Comparison of ENCODE assay signal across 17 cellular contexts in the genomic region with DNA sequence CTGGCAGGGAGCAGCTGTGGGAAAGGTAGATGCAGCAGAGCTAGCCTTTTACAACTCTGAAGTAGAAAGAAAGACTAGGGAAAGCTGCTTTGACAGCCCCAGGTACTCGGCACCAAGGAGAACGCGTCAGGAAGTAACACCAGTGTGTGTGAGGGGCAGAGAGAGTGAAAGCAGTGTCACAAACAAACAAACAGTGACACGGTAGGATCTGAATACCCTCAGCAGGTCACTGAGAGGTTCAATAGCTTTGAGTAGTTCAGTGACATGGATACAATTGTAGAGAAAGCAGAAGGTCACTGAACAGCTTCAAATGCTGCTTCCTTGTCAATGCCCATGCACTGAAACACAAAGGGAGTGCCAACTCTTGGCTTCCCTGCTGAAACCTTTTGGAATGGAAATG.
"Had no signal": no experiment of that assay in that cellular context is flagged by ENCODE, and none has a peak within 500 bp of the region (broad histone marks: within the 10 kb centered on the region; RNA-seq: fewer than 3 reads in every experiment).

No MANE protein-coding gene starts in this region.

- H3K36me3 Mint-ChIP-seq: natural killer cell had no signal

- DNase-seq: activated CD4-positive, alpha-beta memory T cell treated with anti-CD3 and anti-CD28 coated beads, Interleukin-2, amount 10 ng/mL, durations not matched to agents 7 days and 5 days; activated CD4-positive, alpha-beta T cell treated with anti-CD3 and anti-CD28 coated beads for 36 hours; activated CD8-positive, alpha-beta memory T cell treated with anti-CD3 and anti-CD28 coated beads, Interleukin-2, amount 50 U/mL, for 4 hours; activated naive CD4-positive, alpha-beta T cell treated with anti-CD3 and anti-CD28 coated beads for 36 hours; hippocampal formation; islet precursor cell; mammary epithelial cell; natural killer cell; sigmoid colon; stimulated activated naive CD4-positive, alpha-beta T cell; substantia nigra; T1000; transverse colon had no signal

- H3K4me3 ChIP-seq: coronary artery, sigmoid colon, transverse colon had no signal

- H3K9me3 Mint-ChIP-seq: activated CD4-positive, alpha-beta memory T cell treated with anti-CD3 and anti-CD28 coated beads, Interleukin-2, amount 10 ng/mL, durations not matched to agents 7 days and 5 days; activated naive CD4-positive, alpha-beta T cell treated with anti-CD3 and anti-CD28 coated beads for 36 hours; natural killer cell had no signal

- H3K27ac Mint-ChIP-seq: activated CD4-positive, alpha-beta memory T cell treated with anti-CD3 and anti-CD28 coated beads, Interleukin-2, amount 10 ng/mL, durations not matched to agents 7 days and 5 days; activated CD4-positive, alpha-beta T cell treated with anti-CD3 and anti-CD28 coated beads for 36 hours; activated naive CD4-positive, alpha-beta T cell treated with anti-CD3 and anti-CD28 coated beads for 36 hours; natural killer cell had no signal

- H3K27me3 ChIP-seq: sigmoid colon, transverse colon had no signal

- H3K9me3 ChIP-seq: sigmoid colon, transverse colon had no signal

- H3K27me3 Mint-ChIP-seq: activated CD4-positive, alpha-beta memory T cell treated with anti-CD3 and anti-CD28 coated beads, Interleukin-2, amount 10 ng/mL, durations not matched to agents 7 days and 5 days; activated CD4-positive, alpha-beta T cell treated with anti-CD3 and anti-CD28 coated beads for 36 hours had no signal

- H3K27ac ChIP-seq: coronary artery, sigmoid colon, transverse colon, VCaP had no signal

- ATAC-seq: activated CD4-positive, alpha-beta T cell treated with anti-CD3 and anti-CD28 coated beads for 36 hours; esophagus mucosa; left lobe of liver; natural killer cell had no signal

- H3K4me1 ChIP-seq: sigmoid colon, transverse colon had no signal

- H3K4me3 Mint-ChIP-seq: activated CD4-positive, alpha-beta memory T cell treated with anti-CD3 and anti-CD28 coated beads, Interleukin-2, amount 10 ng/mL, durations not matched to agents 7 days and 5 days; activated CD4-positive, alpha-beta T cell treated with anti-CD3 and anti-CD28 coated beads for 36 hours; activated naive CD4-positive, alpha-beta T cell treated with anti-CD3 and anti-CD28 coated beads for 36 hours; natural killer cell had no signal

- H3K4me1 Mint-ChIP-seq: activated CD4-positive, alpha-beta T cell treated with anti-CD3 and anti-CD28 coated beads for 36 hours had no signal
